In the genomic region with DNA sequence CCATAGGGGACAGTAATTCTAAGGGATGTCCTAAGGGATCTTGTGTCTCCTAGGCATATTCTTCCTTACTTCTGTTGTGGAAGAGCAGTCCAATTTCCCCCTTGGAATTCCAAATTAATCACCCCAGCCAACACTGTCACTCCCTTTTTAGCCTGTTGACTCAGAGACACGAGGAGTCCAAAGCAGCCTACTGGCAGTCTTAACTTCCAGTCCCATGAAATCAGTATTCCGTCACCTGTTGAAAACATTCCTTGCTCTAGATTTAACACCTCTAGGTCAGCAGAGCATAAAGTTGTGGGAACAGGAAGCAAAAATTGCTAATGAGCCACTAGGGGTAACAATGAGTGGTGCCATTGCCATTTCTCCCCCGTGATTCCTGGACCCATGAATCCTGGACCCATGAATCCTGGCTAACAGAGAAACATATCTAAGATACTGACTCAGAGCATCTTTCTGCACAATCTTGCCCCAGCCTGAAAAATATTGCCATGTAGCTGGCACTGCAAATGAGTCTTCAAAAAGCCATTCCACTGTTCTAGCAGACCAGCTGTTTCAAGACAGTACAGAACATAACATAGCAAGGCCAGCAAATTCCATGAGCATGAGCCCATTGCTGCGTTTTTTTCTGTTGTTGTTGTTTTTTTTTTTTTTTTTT, we compare ENCODE assay signal across 15 cellular contexts.
"Had no signal": no experiment of that assay in that cellular context is flagged by ENCODE, and none has a peak within 500 bp of the region (broad histone marks: within the 10 kb centered on the region; RNA-seq: fewer than 3 reads in every experiment).

No MANE protein-coding gene starts in this region.

- FAIRE-seq: colon, frontal cortex, pancreas had no signal

- H3K27me3 ChIP-seq: ascending aorta, cardiac muscle cell, esophagus squamous epithelium, heart right ventricle, pancreas had no signal

- H3K9ac ChIP-seq: SK-N-SH had no signal

- H3K9me3 ChIP-seq: ascending aorta, esophagus squamous epithelium, heart right ventricle, pancreas had no signal

- H3K4me1 ChIP-seq: ascending aorta, esophagus squamous epithelium, heart right ventricle, pancreas had no signal

- H3K4me3 ChIP-seq: ascending aorta, cardiac muscle cell, esophagus squamous epithelium, heart right ventricle, pancreas had no signal

- H3K27ac ChIP-seq: ascending aorta, cardiac muscle cell, heart right ventricle, pancreas had no signal

- H3K36me3 ChIP-seq: ascending aorta, cardiac muscle cell, esophagus squamous epithelium, heart right ventricle, pancreas had no signal

- H3K4me2 ChIP-seq: SK-N-SH had no signal

- ATAC-seq: naive thymus-derived CD8-positive, alpha-beta T cell; pancreas; T-cell had no signal

- DNase-seq: activated CD4-positive, CD25-positive, alpha-beta regulatory T cell treated with anti-CD3 and anti-CD28 coated beads, Interleukin-2, amount 50 U/mL, for 72 hours; activated naive CD4-positive, alpha-beta T cell treated with Interleukin-2 at 50 U/mL for 16 hours; esophagus squamous epithelium; heart right ventricle; naive thymus-derived CD8-positive, alpha-beta T cell; pancreas; SK-N-SH; stimulated activated CD4-positive, alpha-beta T cell treated with anti-CD3 and anti-CD28 coated beads, Interleukin-4, amount 100 ng/mL, for 24 hours; stimulated activated naive CD4-positive, alpha-beta T cell treated with Interleukin-2 at 50 U/mL for 16 hours; T-cell; T-helper 9 cell had no signal
